11 cellular contexts compared by ENCODE assay signal in genomic region chr6:341914-342831, GRCh38. TPM values are rescaled to one million over a fixed set of nuclear protein-coding genes. Genes with fewer than 3 reads are reported as not detected.
DNase-seq lines count a peak whose midpoint lies in the region; ATAC-seq lines count a peak whose summit lies in the region.
"Had no signal": no experiment of that assay in that cellular context is flagged by ENCODE, and none has a peak within 500 bp of the region (broad histone marks: within the 10 kb centered on the region; RNA-seq: fewer than 3 reads in every experiment).

No MANE protein-coding gene starts in this region.

- intact Hi-C loops in left colon (cut with DNase I, micrococcal nuclease): no loop called here

- ATAC-seq in GM18508 (IDR thresholded peaks at IDR 0.05; ENCODE audit: insufficient read depth, unreplicated experiment) (peak; percentile 45), GM21515 (IDR thresholded peaks at IDR 0.05; ENCODE audit: unreplicated experiment) (peak; percentile 54), HG03342 (IDR thresholded peaks at IDR 0.05; ENCODE audit: unreplicated experiment) (peak; percentile 47), left colon (peak; percentile 20)

- no peak for DNase-seq in left colon
- DNase-seq in NCI-H1436 (lab: John Stamatoyannopoulos, UW): no peak
- DNase-seq in GOT3 (lab: John Stamatoyannopoulos, UW): no peak
- no peak for DNase-seq in NCI-H2171 (lab: John Stamatoyannopoulos, UW)
- DNase-seq in inferior parietal cortex (ENCODE audit: extremely low spot score): no peak
- DNase-seq: dermis blood vessel endothelial cell, NCI-H226, T-helper 1 cell had no signal

RNA-seq across cellular contexts. Expression of gene IRF4, which starts 49.4 kb away (rescaled TPM):
- total RNA-seq in left colon: 10 to 100 TPM in 1 of 2 donors, 1 to 10 TPM in 1; 5.0 to 11.0 TPM
- total RNA-seq: dermis blood vessel endothelial cell had no signal

RNA-seq across cellular contexts. Expression of gene DUSP22, which starts 49.9 kb away (rescaled TPM):
- 10 to 100 TPM; 26.5 to 29.5 TPM for total RNA-seq in left colon
